Comparison of ENCODE assay signal across 20 cellular contexts in genomic region chr1:3230553-3230952, GRCh38.
"Had no signal": no experiment of that assay in that cellular context is flagged by ENCODE, and none has a peak within 500 bp of the region (broad histone marks: within the 10 kb centered on the region; RNA-seq: fewer than 3 reads in every experiment).

No MANE protein-coding gene starts in this region.

- H3K36me3 Mint-ChIP-seq: IgD-negative memory B cell had no signal

- H3K4me1 Mint-ChIP-seq: IgD-negative memory B cell had no signal

- ATAC-seq: K562, SK-N-SH treated with all-trans-retinoic acid at 6 μM for 48 hours had no signal

- H3K4me2 ChIP-seq: KMS-11 had no signal

- H3K4me3 ChIP-seq: K562 had no signal

- H3K4me3 Mint-ChIP-seq: IgD-negative memory B cell had no signal

- H3K27ac ChIP-seq: HL-60, KMS-11, RWPE1 had no signal

- H3K27ac Mint-ChIP-seq: IgD-negative memory B cell had no signal

- H3K9ac ChIP-seq: KMS-11 had no signal

- H3K9me3 Mint-ChIP-seq: IgD-negative memory B cell had no signal

- DNase-seq: Kasumi-1, MM.1S, NCI-H1092 treated with DMSO at 0.1 percent for 48 hours, NCI-H1436, NCI-H187, NCI-H2029, NCI-H2081 treated with DMSO at 0.1 percent for 48 hours, NCI-H2227 treated with DMSO at 0.1 percent for 48 hours, NCI-H446, NCI-H510A, NCI-H526, NCI-H748 treated with DMSO at 0.1 percent for 48 hours, SHP77, T-helper 1 cell had no signal
